ENCODE assay signal across 18 cellular contexts in the genomic region with DNA sequence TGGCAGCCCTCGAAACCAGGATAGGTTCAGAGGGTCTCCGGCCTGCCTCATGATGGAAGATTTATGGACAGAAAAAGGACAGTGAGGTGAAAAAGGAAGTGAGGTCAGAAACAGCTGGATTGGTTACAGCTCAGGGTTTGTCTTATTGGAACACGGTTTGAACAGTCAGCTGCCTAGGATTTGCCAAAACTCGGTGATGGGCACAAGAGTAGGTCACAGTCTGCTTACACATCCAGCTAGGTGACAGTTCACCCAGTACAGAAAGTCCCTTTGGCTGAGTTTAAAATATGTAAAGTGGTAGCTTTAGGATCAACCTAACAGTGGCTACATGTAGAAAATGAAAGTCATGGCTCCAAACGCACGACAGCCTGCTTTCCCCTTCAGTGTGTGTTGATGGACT.
DNase-seq lines count a peak whose midpoint lies in the region; ATAC-seq and TF ChIP-seq lines count a peak whose summit lies in the region.
"Had no signal": no experiment of that assay in that cellular context is flagged by ENCODE, and none has a peak within 500 bp of the region (broad histone marks: within the 10 kb centered on the region; RNA-seq: fewer than 3 reads in every experiment).

No MANE protein-coding gene starts in this region.

- WGBS in right cardiac atrium: 74% methylated on average over 6 of the region's 6 CpGs

- no peaks in the 10 kb centered on the region for H3K4me1 ChIP-seq in right cardiac atrium (ENCODE audit: control insufficient read depth, insufficient read depth, low read length)
- no peaks in the 10 kb centered on the region for H3K4me1 ChIP-seq in Caco-2

- CTCF ChIA-PET in Caco-2 (lab: Charles Lee): no interaction called here

- H3K36me3 Mint-ChIP-seq in Caco-2 (ENCODE audit: insufficient read depth, unreplicated experiment): no peaks in the 10 kb centered on the region
- H3K36me3 Mint-ChIP-seq: CD8-positive, alpha-beta T cell had no signal

- DNase-seq in Right ventricle myocardium superior: no peak
- DNase-seq in right cardiac atrium: no peak
- DNase-seq in left kidney (ENCODE audit: low read depth, low spot score): peak; percentile 28
- no peak for DNase-seq in sciatic nerve (ENCODE audit: low spot score)
- no peak for DNase-seq in activated CD4-positive, alpha-beta T cell treated with anti-CD3 and anti-CD28 coated beads, Interleukin-2, amount 50 U/mL, for 4 hours
- no peak for DNase-seq in Caco-2
- DNase-seq in SKM-1 (lab: John Stamatoyannopoulos, UW; ENCODE audit: unreplicated experiment): no peak
- DNase-seq: CD8-positive, alpha-beta T cell; DMS 273 treated with DMSO at 0.1 percent for 48 hours; DMS53; DND-41; HCEC 1CT; HFFc6; IMR-90 had no signal

- no peaks in the 10 kb centered on the region for H3K36me3 ChIP-seq in Caco-2 (ENCODE audit: control insufficient read depth, insufficient read depth, low read length)
- H3K36me3 ChIP-seq: BLaER1 treated with 17β-estradiol and CSF1 and Interleukin-3, amounts not matched to agents 10 nM and 100 nM had no signal

- no peak overlapping the region for H3K27ac ChIP-seq in right cardiac atrium (ENCODE audit: low read length)
- H3K27ac ChIP-seq: BLaER1 treated with 17β-estradiol and CSF1 and Interleukin-3, amounts not matched to agents 10 nM and 100 nM; HL-60 had no signal

- intact Hi-C loops in Right ventricle myocardium superior (cut with DNase I) (no loop called here), right cardiac atrium (cut with DNase I) (no loop called here), sciatic nerve (cut with DNase I) (no loop called here), Caco-2 (cut with micrococcal nuclease; ENCODE audit: unreplicated experiment) (no loop called here)

- no peak overlapping the region for H3K4me3 Mint-ChIP-seq in Caco-2 (ENCODE audit: unreplicated experiment)
- H3K4me3 Mint-ChIP-seq: B cell; CD8-positive, alpha-beta T cell; GM23338; HFFc6 had no signal

- H3K9me3 Mint-ChIP-seq in Caco-2 (ENCODE audit: unreplicated experiment): no peaks in the 10 kb centered on the region
- H3K9me3 Mint-ChIP-seq: CD8-positive, alpha-beta T cell had no signal

- H3K27me3 ChIP-seq in right cardiac atrium (ENCODE audit: control insufficient read depth, insufficient read depth): no peaks in the 10 kb centered on the region
- no peaks in the 10 kb centered on the region for H3K27me3 ChIP-seq in Caco-2 (replicated peaks; ENCODE audit: control insufficient read depth, insufficient read depth, low read length)
- H3K27me3 ChIP-seq: BLaER1 treated with 17β-estradiol and CSF1 and Interleukin-3, amounts not matched to agents 10 nM and 100 nM had no signal

- H3K4me1 Mint-ChIP-seq in Caco-2 (ENCODE audit: low read depth, unreplicated experiment): no peaks in the 10 kb centered on the region
- H3K4me1 Mint-ChIP-seq: B cell, GM23338 had no signal

- ATAC-seq in Right ventricle myocardium superior (ENCODE audit: poor library complexity): peak; percentile 50
- no peak for ATAC-seq in right cardiac atrium
- ATAC-seq in sciatic nerve: peak; percentile 21
- ATAC-seq: CD8-positive, alpha-beta T cell; GM23338 had no signal

- no TSS peak for BruUV-seq in Caco-2 (replicated peaks; lab: Mats Ljungman, UMichigan)

- TF ChIP-seq CTCF in Caco-2 (IDR thresholded peaks at IDR 0.05; ENCODE audit: insufficient read depth in 1 of 2, low read depth in 1 of 2, low read length in 1 of 2, severe bottlenecking in 1 of 2, unreplicated experiment in 1 of 2): no peak

- no peak overlapping the region for H3K4me3 ChIP-seq in right cardiac atrium (ENCODE audit: low read length)
- H3K4me3 ChIP-seq in Caco-2 (ENCODE audit: low read depth, low read length): no peak overlapping the region
- H3K4me3 ChIP-seq: BLaER1 treated with 17β-estradiol and CSF1 and Interleukin-3, amounts not matched to agents 10 nM and 100 nM; GM23338 had no signal

- H3K27ac Mint-ChIP-seq in Caco-2 (ENCODE audit: unreplicated experiment): no peak overlapping the region
- H3K27ac Mint-ChIP-seq: B cell; CD8-positive, alpha-beta T cell; GM23338; HFFc6 had no signal

- H3K9me3 ChIP-seq in right cardiac atrium (ENCODE audit: control insufficient read depth, low read length) (no peaks in the 10 kb centered on the region), Caco-2 (no peaks in the 10 kb centered on the region)

- no peaks in the 10 kb centered on the region for H3K27me3 Mint-ChIP-seq in Caco-2 (ENCODE audit: insufficient read depth, unreplicated experiment)
- H3K27me3 Mint-ChIP-seq: B cell had no signal

- POLR2A ChIA-PET in Caco-2 (lab: Charles Lee): no interaction called here

Comparison
In these comparisons a context has a peak if more than half of its experiments do, and no peak if none do; other contexts are left out.
1. ATAC-seq: peak in Right ventricle myocardium superior (single experiment) and sciatic nerve (single experiment); none in right cardiac atrium (0 of 2).